23 cellular contexts compared by ENCODE assay signal in genomic region chr15:87129916-87130315, GRCh38.
"Had no signal": no experiment of that assay in that cellular context is flagged by ENCODE, and none has a peak within 500 bp of the region (broad histone marks: within the 10 kb centered on the region; RNA-seq: fewer than 3 reads in every experiment).

No MANE protein-coding gene starts in this region.

- H3K27me3 ChIP-seq: neutrophil, ovary, tibial nerve had no signal

- H3K27ac ChIP-seq: coronary artery, epithelial cell of prostate, heart right ventricle, neutrophil, ovary, psoas muscle, tibial nerve, VCaP had no signal

- H3K4me1 ChIP-seq: heart right ventricle, psoas muscle, tibial nerve had no signal

- DNase-seq: activated CD4-positive, alpha-beta memory T cell treated with anti-CD3 and anti-CD28 coated beads, Interleukin-2, amount 10 ng/mL, durations not matched to agents 7 days and 5 days; activated CD4-positive, alpha-beta T cell treated with anti-CD3 and anti-CD28 coated beads, Interleukin-2, amount 10 ng/mL, durations not matched to agents 24 days and 14 days; activated effector memory CD4-positive, alpha-beta T cell treated with Interleukin-2 at 50 U/mL for 16 hours; activated naive CD4-positive, alpha-beta T cell treated with anti-CD3 and anti-CD28 coated beads for 36 hours; activated naive CD8-positive, alpha-beta T cell treated with anti-CD3 and anti-CD28 coated beads, Interleukin-2, amount 10 ng/mL, durations not matched to agents 7 days and 5 days; activated T-cell treated with anti-CD3 and anti-CD28 coated beads, Interleukin-2, amount 50 U/mL, for 72 hours; amniotic stem cell; endodermal cell; foreskin fibroblast; heart right ventricle; islet precursor cell; left cardiac atrium; mesenchymal stem cell; ovary; psoas muscle; right cardiac atrium; stimulated activated CD4-positive, alpha-beta T cell treated with anti-CD3 and anti-CD28 coated beads, Interleukin-1b, Interleukin-23, amount 100 ng/mL, for 48 hours had no signal

- H3K4me3 ChIP-seq: coronary artery, heart right ventricle, ovary, psoas muscle, tibial nerve had no signal

- ATAC-seq: activated CD4-positive, CD25-positive, alpha-beta regulatory T cell treated with anti-CD3 and anti-CD28 coated beads, Interleukin-2, amount 50 U/mL, for 24 hours; activated T-cell treated with anti-CD3 and anti-CD28 coated beads, Interleukin-2, amount 50 U/mL, for 72 hours; heart right ventricle; left cardiac atrium; psoas muscle; right cardiac atrium had no signal

- H3K36me3 ChIP-seq: heart right ventricle, neutrophil, ovary, tibial nerve had no signal

- H3K9me3 ChIP-seq: neutrophil, ovary, psoas muscle, tibial nerve had no signal
